11 cellular contexts compared by ENCODE assay signal in genomic region chr18:3566851-3567250, GRCh38.
"Had no signal": no experiment of that assay in that cellular context is flagged by ENCODE, and none has a peak within 500 bp of the region (broad histone marks: within the 10 kb centered on the region; RNA-seq: fewer than 3 reads in every experiment).

No MANE protein-coding gene starts in this region.

- H3K4me3 ChIP-seq: GM23248, GM23338, HAP-1 had no signal

- DNase-seq: GM23248, GOT3, H7, H9, HCEC 1CT, HFFc6 had no signal

- H3K9ac ChIP-seq: GM23248 had no signal

- H3K27ac ChIP-seq: GM23248 had no signal

- FAIRE-seq: H1, H54 had no signal

- H3K4me2 ChIP-seq: GM23338 had no signal

- H2AFZ ChIP-seq: GM23248, GM23338 had no signal

- H3K9me3 ChIP-seq: HAP-1 had no signal

- ATAC-seq: GM23338, HCT116 had no signal

- H3K4me1 ChIP-seq: HAP-1 had no signal

- H3K36me3 ChIP-seq: HAP-1 had no signal
